5 cellular contexts compared by ENCODE assay signal in the genomic region with DNA sequence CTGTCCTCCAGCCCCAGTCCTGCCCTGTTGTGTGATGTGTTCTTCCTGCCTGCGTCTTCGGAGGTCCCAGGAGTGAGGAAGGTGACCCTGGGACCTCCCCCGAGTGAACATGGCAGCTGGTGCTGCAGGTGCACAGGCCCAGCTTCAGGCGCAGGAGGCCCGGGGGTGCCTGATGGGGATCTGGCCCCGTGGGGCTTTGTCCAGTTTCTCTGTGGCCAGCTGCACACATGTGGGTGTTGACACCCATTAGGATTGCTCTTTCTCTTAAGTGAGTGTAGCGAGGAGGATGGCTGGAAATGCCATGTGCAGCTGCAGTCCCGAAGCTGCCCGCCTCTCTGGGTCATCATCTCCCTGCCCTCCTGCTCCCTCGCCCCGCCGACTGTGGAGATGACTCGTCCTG.
"Had no signal": no experiment of that assay in that cellular context is flagged by ENCODE, and none has a peak within 500 bp of the region (broad histone marks: within the 10 kb centered on the region; RNA-seq: fewer than 3 reads in every experiment).

No MANE protein-coding gene starts in this region.

- H3K4me3 Mint-ChIP-seq: GM23338, H9 had no signal

- H3K4me3 ChIP-seq: GM23338, K562 had no signal

- ATAC-seq: GM23338, K562 had no signal

- H3K4me2 ChIP-seq: GM23338 had no signal

- H3K9me3 Mint-ChIP-seq: GM23338, H9 had no signal

- DNase-seq: H9, HCEC 1CT, IMR-90 had no signal

- H3K27ac Mint-ChIP-seq: GM23338 had no signal
